15 cellular contexts compared by ENCODE assay signal in the genomic region with DNA sequence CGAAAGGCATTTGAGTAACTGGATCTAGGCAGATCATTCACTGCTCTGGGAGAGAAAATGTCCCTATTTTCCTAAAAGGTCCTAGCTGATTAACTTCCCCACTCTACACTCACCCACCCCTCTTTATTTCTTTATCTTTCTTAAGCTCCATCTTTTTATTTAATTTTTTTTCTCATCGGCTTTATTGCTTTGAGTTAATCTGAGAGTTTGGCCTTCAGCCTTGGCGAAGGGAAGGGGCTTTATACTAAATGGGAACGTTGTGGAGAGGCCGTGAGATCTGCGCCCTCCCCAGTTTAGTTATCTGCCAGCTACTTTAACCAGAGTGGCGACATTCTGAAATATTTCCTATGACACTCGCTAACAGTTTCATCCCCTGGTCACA. TPM values are rescaled to one million over a fixed set of nuclear protein-coding genes. Genes with fewer than 3 reads are reported as not detected.
DNase-seq lines count a peak whose midpoint lies in the region; ATAC-seq and TF ChIP-seq lines count a peak whose summit lies in the region.
"Had no signal": no experiment of that assay in that cellular context is flagged by ENCODE, and none has a peak within 500 bp of the region (broad histone marks: within the 10 kb centered on the region; RNA-seq: fewer than 3 reads in every experiment).

No MANE protein-coding gene starts in this region.

- peaks cover 14% of the 10 kb centered on the region for H3K4me1 ChIP-seq in ES-I3 (ENCODE audit: insufficient read depth, low read length)
- H3K4me1 ChIP-seq in HUES64 (ENCODE audit: insufficient read depth, low read length): peaks cover 35% of the 10 kb centered on the region
- H3K4me1 ChIP-seq in endocrine pancreas (ENCODE audit: control insufficient read depth, insufficient read depth, low read length): peaks cover 23% of the 10 kb centered on the region

- peak overlapping the region; percentile 67 for H3K4me3 ChIP-seq in HUES64 (ENCODE audit: low read length)
- H3K4me3 ChIP-seq in endocrine pancreas (ENCODE audit: control insufficient read depth, insufficient read depth, low read length): peak overlapping the region; percentile 42

- H3K27me3 Mint-ChIP-seq in nephron (ENCODE audit: low read depth): peaks cover 88% of the 10 kb centered on the region

- peaks cover 18% of the 10 kb centered on the region for H3K4me1 Mint-ChIP-seq in nephron
- H3K4me1 Mint-ChIP-seq: immature natural killer cell had no signal

- ATAC-seq in GM18870 (IDR thresholded peaks at IDR 0.05; ENCODE audit: unreplicated experiment) (no peak), HG03342 (IDR thresholded peaks at IDR 0.05; ENCODE audit: unreplicated experiment) (no peak)

- DNase-seq in EL: no peak
- no peak for DNase-seq in OCI-M2 (lab: John Stamatoyannopoulos, UW; ENCODE audit: unreplicated experiment)
- DNase-seq: activated effector memory CD4-positive, alpha-beta T cell treated with anti-CD3 and anti-CD28 coated beads, Interleukin-2, amount 50 U/mL, for 16 hours; immature natural killer cell; mesenchymal stem cell; NCI-H1105 had no signal

- H3K27me3 ChIP-seq in HUES64 (ENCODE audit: insufficient read depth, low read length) (peaks cover 49% of the 10 kb centered on the region), endocrine pancreas (ENCODE audit: control insufficient read depth, insufficient read depth, low read length) (no peaks in the 10 kb centered on the region)

- H3K9ac ChIP-seq in ES-I3 (ENCODE audit: low read depth, low read length) (peak overlapping the region; percentile 37), HUES64 (ENCODE audit: low read depth, low read length) (peak overlapping the region; percentile 21; the same call in 1 of the 2 replicates), endocrine pancreas (ENCODE audit: control insufficient read depth, insufficient read depth, low read length) (peak overlapping the region; percentile 14)

- H3K27ac ChIP-seq in HUES64 (ENCODE audit: low read depth, low read length): no peak overlapping the region

- no peaks in the 10 kb centered on the region for H3K9me3 Mint-ChIP-seq in nephron

- peak overlapping the region; percentile 35 to 83 (median 77) for H3K27ac Mint-ChIP-seq in nephron
- H3K27ac Mint-ChIP-seq: CD14-positive monocyte, IgD-negative memory B cell, immature natural killer cell had no signal

- H3K36me3 ChIP-seq in ES-I3 (ENCODE audit: insufficient read depth, low read length): no peaks in the 10 kb centered on the region
- no peaks in the 10 kb centered on the region for H3K36me3 ChIP-seq in HUES64 (ENCODE audit: insufficient read depth, low read length)
- no peaks in the 10 kb centered on the region for H3K36me3 ChIP-seq in endocrine pancreas (ENCODE audit: control insufficient read depth, insufficient read depth, low read length)
- H3K36me3 ChIP-seq: HAP-1 had no signal

- H3K9me3 ChIP-seq in ES-I3 (ENCODE audit: control insufficient read depth, insufficient read depth, low read length): no peaks in the 10 kb centered on the region
- H3K9me3 ChIP-seq in HUES64 (ENCODE audit: insufficient read depth, low read depth, low read length): no peaks in the 10 kb centered on the region
- no peaks in the 10 kb centered on the region for H3K9me3 ChIP-seq in endocrine pancreas (ENCODE audit: control insufficient read depth, low read length)
- H3K9me3 ChIP-seq: HAP-1 had no signal

- no peaks in the 10 kb centered on the region for H3K36me3 Mint-ChIP-seq in nephron (ENCODE audit: low read depth)
- H3K36me3 Mint-ChIP-seq: CD14-positive monocyte, immature natural killer cell had no signal

- peak overlapping the region; percentile 89 to 97 (median 90) for H3K4me3 Mint-ChIP-seq in nephron

- TF ChIP-seq CTCF in nephron (IDR thresholded peaks at IDR 0.05; ENCODE audit: unreplicated experiment in 3 of 3): no peak

- 36% methylated on average over 8 of the region's 8 CpGs for WGBS in HUES64

RNA-seq across cellular contexts. Expression of gene TOX3, which starts 0.9 kb away (rescaled TPM):
- polyA plus RNA-seq in HUES64 (2013, experiment 1 of 2): 11.8 TPM
- polyA plus RNA-seq in HUES64 (2013, experiment 2 of 2): 17.6 TPM
- polyA plus RNA-seq: CD14-positive monocyte, IgD-negative memory B cell, immature natural killer cell had no signal
